Comparison of ENCODE assay signal across 9 cellular contexts in the genomic region with DNA sequence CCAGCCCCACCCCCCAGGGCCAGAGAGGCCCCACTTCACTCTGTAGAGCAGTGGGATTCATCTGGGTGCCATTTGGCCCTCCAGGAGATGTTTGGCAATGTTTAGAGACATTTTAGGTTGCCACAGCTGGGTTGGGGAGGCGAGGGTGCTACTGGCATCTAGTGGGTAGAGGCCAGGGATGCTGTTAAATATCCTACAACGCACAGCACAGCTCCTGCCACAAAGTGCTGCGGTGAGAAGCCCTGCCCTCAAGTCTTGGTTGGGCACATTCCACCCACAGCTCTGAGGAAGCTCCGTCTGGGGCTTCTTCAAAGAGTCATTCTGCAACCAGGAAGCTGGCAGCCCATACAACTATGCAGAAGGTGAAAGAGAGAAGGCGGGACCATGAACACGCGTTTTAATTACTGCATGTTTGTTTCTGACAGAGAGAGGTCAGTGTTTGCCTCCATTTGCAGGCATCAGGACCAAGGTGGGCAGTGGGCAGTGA. TPM values are rescaled to one million over a fixed set of nuclear protein-coding genes. Genes with fewer than 3 reads are reported as not detected.
DNase-seq lines count a peak whose midpoint lies in the region; ATAC-seq and TF ChIP-seq lines count a peak whose summit lies in the region.
"Had no signal": no experiment of that assay in that cellular context is flagged by ENCODE, and none has a peak within 500 bp of the region (broad histone marks: within the 10 kb centered on the region; RNA-seq: fewer than 3 reads in every experiment).

No MANE protein-coding gene starts in this region.

- H3K36me3 Mint-ChIP-seq in activated naive CD4-positive, alpha-beta T cell treated with anti-CD3 and anti-CD28 coated beads for 36 hours (ENCODE audit: low read depth): no peaks in the 10 kb centered on the region

- H3K4me1 ChIP-seq in OCI-LY3 (ENCODE audit: low read length) (peaks cover 64% of the 10 kb centered on the region), spleen (peaks cover 28 to 87% (median 69%) of the 10 kb centered on the region in 6 donors)

- H3K9ac ChIP-seq in OCI-LY3 (ENCODE audit: low read length): peak overlapping the region; percentile 93

- no peaks in the 10 kb centered on the region; the same call in 1 of the 2 replicates for H3K79me2 ChIP-seq in OCI-LY3 (ENCODE audit: low read length)

- ATAC-seq in HG02610 (IDR thresholded peaks at IDR 0.05; ENCODE audit: unreplicated experiment): peak; percentile 79

- peak; percentile 38; the same call in 1 of the 2 replicates for TF ChIP-seq CTCF in GM12875 (IDR thresholded peaks at IDR 0.05; ENCODE audit: borderline replicate concordance, insufficient read depth, low read depth, low read length)
- peak; percentile 60 for TF ChIP-seq CTCF in OCI-LY3 (IDR thresholded peaks at IDR 0.05; ENCODE audit: low read depth, low read length)
- peak in 7 of 11 experiments; percentile 17 to 51 (median 41) for TF ChIP-seq CTCF in spleen (IDR thresholded peaks at IDR 0.05 in 8 of 11, conservative IDR thresholded peaks at IDR 0.05 in 3 of 11)

- peaks cover 83% of the 10 kb centered on the region for H3K4me1 Mint-ChIP-seq in activated naive CD4-positive, alpha-beta T cell treated with anti-CD3 and anti-CD28 coated beads for 36 hours (ENCODE audit: low read depth)

- no peaks in the 10 kb centered on the region for H4K20me1 ChIP-seq in OCI-LY3 (ENCODE audit: insufficient read depth, low read length)

- CTCF ChIA-PET in activated naive CD4-positive, alpha-beta T cell treated with anti-CD3 and anti-CD28 coated beads for 36 hours (lab: Charles Lee): interaction anchor here (0.7 to 4.3 kb wide), 22 partner anchors 10 to 395 kb away, joined by 3 to 37 read pairs (median 4); no protein-coding TSS in a partner anchor

- H3K9me3 Mint-ChIP-seq in activated naive CD4-positive, alpha-beta T cell treated with anti-CD3 and anti-CD28 coated beads for 36 hours: no peaks in the 10 kb centered on the region

- H3K9me3 ChIP-seq in OCI-LY3 (ENCODE audit: insufficient read depth, low read length) (no peaks in the 10 kb centered on the region), spleen (no peaks in the 10 kb centered on the region)

- no peaks in the 10 kb centered on the region for H3K27me3 Mint-ChIP-seq in activated naive CD4-positive, alpha-beta T cell treated with anti-CD3 and anti-CD28 coated beads for 36 hours (ENCODE audit: low read depth)

- peak; percentile 88 for DNase-seq in activated naive CD4-positive, alpha-beta T cell treated with anti-CD3 and anti-CD28 coated beads for 36 hours
- peak; percentile 90 for DNase-seq in spleen
- DNase-seq in NCI-H82 (lab: John Stamatoyannopoulos, UW): no peak
- DNase-seq in middle frontal gyrus (ENCODE audit: extremely low spot score, low spot score): no peak
- DNase-seq in HuH-7.5 (ENCODE audit: low spot score): no peak

- peak overlapping the region; percentile 65 for H3K4me2 ChIP-seq in OCI-LY3 (ENCODE audit: low read length)

- WGBS in spleen, 5 donors: 21 to 47% (median 31%) methylated on average over 3 to 7 of the region's 7 CpGs

- peak overlapping the region; percentile 87 for H3K27ac Mint-ChIP-seq in activated naive CD4-positive, alpha-beta T cell treated with anti-CD3 and anti-CD28 coated beads for 36 hours

- H3K27me3 ChIP-seq in OCI-LY3 (ENCODE audit: low read depth, low read length): no peaks in the 10 kb centered on the region
- H3K27me3 ChIP-seq in spleen (replicated peaks in 1 of 7): no peaks in the 10 kb centered on the region

- peaks cover 2% of the 10 kb centered on the region for H3K36me3 ChIP-seq in OCI-LY3 (replicated peaks; ENCODE audit: low read depth, low read length)
- H3K36me3 ChIP-seq in spleen: no peaks in the 10 kb centered on the region

- TF ChIP-seq POLR2A in spleen (IDR thresholded peaks at IDR 0.05): no peak

- H3K4me3 Mint-ChIP-seq in activated naive CD4-positive, alpha-beta T cell treated with anti-CD3 and anti-CD28 coated beads for 36 hours: peak overlapping the region; percentile 61

- H2AFZ ChIP-seq in OCI-LY3 (ENCODE audit: low read depth, low read length): no peak overlapping the region; the same call in 1 of the 2 replicates

- H3K4me3 ChIP-seq in GM12875 (ENCODE audit: low read depth, low read length) (peak overlapping the region; percentile 43), OCI-LY3 (ENCODE audit: low read length) (peak overlapping the region; percentile 57), spleen (peak overlapping the region in 1 of 8 donors; percentile 46)

- intact Hi-C loops in activated naive CD4-positive, alpha-beta T cell treated with anti-CD3 and anti-CD28 coated beads for 36 hours (cut with micrococcal nuclease): loop anchor here (1.0 to 10.0 kb wide), 18 partner anchors 32 to 935 kb away; partner anchors contain the start of genes GEMIN8, PRPS2 and RAB9A
- intact Hi-C loops in spleen (cut with DNase I; ENCODE audit: low total_unique reads): no loop called here

- H3K27ac ChIP-seq in OCI-LY3 (ENCODE audit: low read length) (peak overlapping the region; percentile 99), spleen (peak overlapping the region; percentile 66 to 90 (median 88))

RNA-seq across cellular contexts. Expression of gene FAM9C, which starts 48.1 kb away (rescaled TPM):
- total RNA-seq in activated naive CD4-positive, alpha-beta T cell treated with anti-CD3 and anti-CD28 coated beads for 36 hours: not detected
- 10 to 100 TPM in 3 of 7 donors, under 1 TPM in 2, not detected in 2; 0.09 to 56.0 (median 12.3) TPM for total RNA-seq in spleen
- 10 to 100 TPM in 1 of 3 donors, under 1 TPM in 1, not detected in 1; 0.16 to 10.5 TPM for polyA plus RNA-seq in spleen
- total RNA-seq: epithelial cell of proximal tubule had no signal

Comparison
In these comparisons a context has a peak if more than half of its experiments do, and no peak if none do; other contexts are left out.
1. DNase-seq: peak in activated naive CD4-positive, alpha-beta T cell treated with anti-CD3 and anti-CD28 coated beads for 36 hours (single experiment) and spleen (single experiment); none in NCI-H82 (single experiment), middle frontal gyrus (single experiment) and HuH-7.5 (single experiment).
2. Peak in every context shown above with its lines, with median percentiles within 50 percentile points of each other: CTCF ChIP-seq.